Comparison of ENCODE assay signal across 20 cellular contexts in genomic region chr7:119969054-119969453, GRCh38.
"Had no signal": no experiment of that assay in that cellular context is flagged by ENCODE, and none has a peak within 500 bp of the region (broad histone marks: within the 10 kb centered on the region; RNA-seq: fewer than 3 reads in every experiment).

No MANE protein-coding gene starts in this region.

- ATAC-seq: activated CD4-positive, alpha-beta T cell treated with anti-CD3 and anti-CD28 coated beads for 36 hours; activated naive CD4-positive, alpha-beta T cell treated with anti-CD3 and anti-CD28 coated beads, Interleukin-2, amount 50 U/mL, for 72 hours; gastrocnemius medialis; left lobe of liver; stimulated activated memory B cell treated with anti-CD40 and anti-IgM and Interleukin-4, amounts not matched to agents 10 μg/mL and 1 μg/mL and 100 μg/mL, for 72 hours; WTC11 had no signal

- DNase-seq: activated CD4-positive, alpha-beta T cell treated with anti-CD3 and anti-CD28 coated beads for 36 hours; activated CD4-positive, alpha-beta T cell treated with anti-CD3 and anti-CD28 coated beads, Interleukin-2, amount 50 U/mL, for 48 hours; activated gamma-delta T cell; brain microvascular endothelial cell; erythroblast; gastrocnemius medialis; head of caudate nucleus; kidney; nephron progenitor cell; nucleus accumbens; sigmoid colon; spleen; stimulated activated CD4-positive, alpha-beta T cell treated with anti-CD3 and anti-CD28 coated beads, Interleukin-4, amount 100 ng/mL, for 4 hours; testis had no signal

- H3K4me3 ChIP-seq: coronary artery, gastrocnemius medialis, lung, sigmoid colon, spleen, testis had no signal
